Comparison of ENCODE assay signal across 19 cellular contexts in the genomic region with DNA sequence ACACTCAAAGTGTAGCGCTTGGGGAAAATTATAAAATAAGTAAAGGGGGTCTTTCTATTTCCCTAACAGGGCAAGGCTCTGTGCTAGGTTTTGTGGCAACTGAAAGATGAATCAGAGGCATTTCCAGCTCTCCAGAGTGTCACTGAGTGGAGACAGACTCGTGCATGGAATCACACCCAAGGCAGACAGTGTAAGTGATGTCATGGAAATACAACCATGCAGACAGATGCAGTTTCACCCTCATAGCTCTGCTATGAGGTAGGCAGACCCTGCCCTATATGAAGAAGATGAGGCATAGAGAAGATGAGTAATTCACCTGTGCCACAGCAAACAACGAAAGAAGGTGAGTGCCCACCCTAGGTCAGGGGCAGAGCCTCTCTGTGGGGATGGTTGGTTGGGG.
"Had no signal": no experiment of that assay in that cellular context is flagged by ENCODE, and none has a peak within 500 bp of the region (broad histone marks: within the 10 kb centered on the region; RNA-seq: fewer than 3 reads in every experiment).

No MANE protein-coding gene starts in this region.

- H3K4me2 ChIP-seq: SK-N-SH had no signal

- H3K4me1 ChIP-seq: prostate gland, right lobe of liver had no signal

- H3K9me3 Mint-ChIP-seq: dendritic cell treated with granulocyte-macrophage colony-stimulating factor and Interleukin-4, amounts not matched to agents 40 ng/mL and 50 ng/mL, for 4 days; stimulated activated naive CD8-positive, alpha-beta T cell treated with anti-CD3 and anti-CD28 coated beads, Interleukin-15, Interleukin-2, amounts not matched to agents 100 ng/mL and 50 ng/mL, for 24 hours had no signal

- H3K27ac ChIP-seq: gastroesophageal sphincter, prostate gland, right lobe of liver, spleen, suprapubic skin, upper lobe of right lung had no signal

- H3K36me3 ChIP-seq: gastroesophageal sphincter, prostate gland, right lobe of liver, spleen, suprapubic skin, upper lobe of right lung had no signal

- DNase-seq: activated CD4-positive, alpha-beta T cell treated with anti-CD3 and anti-CD28 coated beads for 36 hours; activated CD8-positive, alpha-beta memory T cell treated with anti-CD3 and anti-CD28 coated beads, Interleukin-2, amount 50 U/mL, for 4 hours; activated CD8-positive, alpha-beta T cell treated with anti-CD3 and anti-CD28 coated beads, Interleukin-2, amount 10 ng/mL, durations not matched to agents 7 days and 5 days; activated gamma-delta T cell treated with Interleukin-2 at 50 U/mL for 16 hours; activated T-cell treated with anti-CD3 and anti-CD28 coated beads, Interleukin-2, amount 50 U/mL, for 48 hours; cerebellar nuclear complex; effector memory CD4-positive, alpha-beta T cell; nephron progenitor cell; right lobe of liver; SK-N-SH; spleen; T-helper 1 cell; upper lobe of right lung had no signal

- H3K4me3 ChIP-seq: gastroesophageal sphincter, prostate gland, right lobe of liver, spleen, suprapubic skin, upper lobe of right lung had no signal

- ATAC-seq: activated CD4-positive, alpha-beta T cell treated with anti-CD3 and anti-CD28 coated beads for 36 hours; activated CD8-positive, alpha-beta T cell treated with anti-CD3 and anti-CD28 coated beads, Interleukin-2, amount 10 ng/mL, durations not matched to agents 7 days and 5 days; gastroesophageal sphincter; right lobe of liver; upper lobe of right lung had no signal

- H3K27me3 ChIP-seq: gastroesophageal sphincter, right lobe of liver, suprapubic skin, upper lobe of right lung had no signal

- H3K36me3 Mint-ChIP-seq: activated naive CD8-positive, alpha-beta T cell had no signal

- H3K9ac ChIP-seq: SK-N-SH had no signal

- H3K4me1 Mint-ChIP-seq: nephron progenitor cell had no signal

- H3K9me3 ChIP-seq: gastroesophageal sphincter, prostate gland, right lobe of liver, SK-N-SH, spleen, suprapubic skin, upper lobe of right lung had no signal

- H3K27ac Mint-ChIP-seq: activated CD4-positive, alpha-beta T cell treated with anti-CD3 and anti-CD28 coated beads for 36 hours; activated CD8-positive, alpha-beta T cell treated with anti-CD3 and anti-CD28 coated beads, Interleukin-2, amount 10 ng/mL, durations not matched to agents 7 days and 5 days; activated naive CD8-positive, alpha-beta T cell; dendritic cell treated with granulocyte-macrophage colony-stimulating factor and Interleukin-4, amounts not matched to agents 40 ng/mL and 50 ng/mL, for 4 days; nephron progenitor cell; stimulated activated naive CD8-positive, alpha-beta T cell treated with anti-CD3 and anti-CD28 coated beads, Interleukin-15, Interleukin-2, amounts not matched to agents 100 ng/mL and 50 ng/mL, for 24 hours had no signal

- H3K4me3 Mint-ChIP-seq: activated CD4-positive, alpha-beta T cell treated with anti-CD3 and anti-CD28 coated beads for 36 hours; activated CD8-positive, alpha-beta T cell treated with anti-CD3 and anti-CD28 coated beads, Interleukin-2, amount 10 ng/mL, durations not matched to agents 7 days and 5 days; activated naive CD8-positive, alpha-beta T cell; dendritic cell treated with granulocyte-macrophage colony-stimulating factor and Interleukin-4, amounts not matched to agents 40 ng/mL and 50 ng/mL, for 4 days; nephron progenitor cell; stimulated activated naive CD8-positive, alpha-beta T cell treated with anti-CD3 and anti-CD28 coated beads, Interleukin-15, Interleukin-2, amounts not matched to agents 100 ng/mL and 50 ng/mL, for 24 hours had no signal
